In genomic region chr2:75429036-75429435, GRCh38 we compare ENCODE assay signal across 24 cellular contexts.
DNase-seq lines count a peak whose midpoint lies in the region; ATAC-seq and TF ChIP-seq lines count a peak whose summit lies in the region.
"Had no signal": no experiment of that assay in that cellular context is flagged by ENCODE, and none has a peak within 500 bp of the region (broad histone marks: within the 10 kb centered on the region; RNA-seq: fewer than 3 reads in every experiment).

No MANE protein-coding gene starts in this region.

- no peak overlapping the region for H3K4me3 Mint-ChIP-seq in CD4-positive, alpha-beta memory T cell
- H3K4me3 Mint-ChIP-seq: activated naive CD4-positive, alpha-beta T cell treated with anti-CD3 and anti-CD28 coated beads, Interleukin-2, amount 10 ng/mL, durations not matched to agents 7 days and 5 days; activated T-cell treated with anti-CD3 and anti-CD28 coated beads, Interleukin-2, amount 50 U/mL, for 24 hours; effector memory CD8-positive, alpha-beta T cell; nephron had no signal

- CTCF ChIA-PET in CD4-positive, alpha-beta memory T cell (lab: Charles Lee; ENCODE audit: partially characterized antibody): no interaction called here

- no peaks in the 10 kb centered on the region for H3K27me3 ChIP-seq in upper lobe of left lung
- no peaks in the 10 kb centered on the region for H3K27me3 ChIP-seq in CD4-positive, alpha-beta memory T cell (ENCODE audit: insufficient read depth, low read length)
- H3K27me3 ChIP-seq: BE2C, esophagus squamous epithelium, upper lobe of right lung had no signal

- no peak overlapping the region for H3K27ac ChIP-seq in upper lobe of left lung
- H3K27ac ChIP-seq in CD4-positive, alpha-beta memory T cell (ENCODE audit: low read depth, low read length): no peak overlapping the region
- H3K27ac ChIP-seq: 22Rv1, esophagus squamous epithelium, HL-60, upper lobe of right lung had no signal

- no peaks in the 10 kb centered on the region for H3K36me3 Mint-ChIP-seq in CD4-positive, alpha-beta memory T cell
- H3K36me3 Mint-ChIP-seq: activated naive CD4-positive, alpha-beta T cell treated with anti-CD3 and anti-CD28 coated beads, Interleukin-2, amount 10 ng/mL, durations not matched to agents 7 days and 5 days had no signal

- no peak for TF ChIP-seq EP300 in upper lobe of left lung (IDR thresholded peaks at IDR 0.05)

- peak; percentile 11 for DNase-seq in DMS 273 (lab: John Stamatoyannopoulos, UW; ENCODE audit: unreplicated experiment)
- DNase-seq in DMS 273 treated with DMSO at 0.1 percent for 48 hours (lab: John Stamatoyannopoulos, UW): no peak
- DNase-seq in cerebellar cortex (ENCODE audit: low spot score): peak; percentile 78
- DNase-seq in occipital lobe (lab: John Stamatoyannopoulos, UW): peak; percentile 26
- peak; percentile 2 to 28 for DNase-seq in upper lobe of left lung
- no peak for DNase-seq in NCI-H526 (lab: John Stamatoyannopoulos, UW)
- no peak for DNase-seq in CD4-positive, alpha-beta memory T cell
- no peak for DNase-seq in activated effector memory CD4-positive, alpha-beta T cell treated with Interleukin-2 at 50 U/mL for 16 hours
- DNase-seq: activated naive CD4-positive, alpha-beta T cell treated with anti-CD3 and anti-CD28 coated beads, Interleukin-2, amount 10 ng/mL, durations not matched to agents 7 days and 5 days; activated T-cell treated with anti-CD3 and anti-CD28 coated beads, Interleukin-2, amount 50 U/mL, for 24 hours; aorta; BE2C; Caco-2; cerebellar nuclear complex; effector memory CD8-positive, alpha-beta T cell; esophagus squamous epithelium; midbrain; NCI-H187 treated with DMSO at 0.1 percent for 48 hours; stimulated activated CD4-positive, alpha-beta T cell treated with anti-CD3 and anti-CD28 coated beads, Interleukin-2, amount 100 ng/mL, for 48 hours; stimulated activated naive CD8-positive, alpha-beta T cell treated with anti-CD3 and anti-CD28 coated beads, Interleukin-15, Interleukin-2, amounts not matched to agents 100 U/mL and 50 U/mL, for 24 hours; upper lobe of right lung had no signal

- WGBS in upper lobe of left lung, 2 donors: 61% methylated on average over 3 of the region's 3 CpGs

- POLR2A ChIA-PET in CD4-positive, alpha-beta memory T cell (lab: Charles Lee; ENCODE audit: partially characterized antibody): no interaction called here

- TF ChIP-seq POLR2A in upper lobe of left lung (IDR thresholded peaks at IDR 0.05): no peak

- no peaks in the 10 kb centered on the region for H3K4me1 Mint-ChIP-seq in CD4-positive, alpha-beta memory T cell
- H3K4me1 Mint-ChIP-seq: activated naive CD4-positive, alpha-beta T cell treated with anti-CD3 and anti-CD28 coated beads, Interleukin-2, amount 10 ng/mL, durations not matched to agents 7 days and 5 days had no signal

- TF ChIP-seq CTCF in upper lobe of left lung (IDR thresholded peaks at IDR 0.05): no peak

- no peak overlapping the region for H3K27ac Mint-ChIP-seq in CD4-positive, alpha-beta memory T cell
- H3K27ac Mint-ChIP-seq: activated naive CD4-positive, alpha-beta T cell treated with anti-CD3 and anti-CD28 coated beads, Interleukin-2, amount 10 ng/mL, durations not matched to agents 7 days and 5 days; activated T-cell treated with anti-CD3 and anti-CD28 coated beads, Interleukin-2, amount 50 U/mL, for 24 hours; effector memory CD8-positive, alpha-beta T cell; nephron had no signal

- peaks cover 14 to 16% of the 10 kb centered on the region in 2 donors for H3K27me3 Mint-ChIP-seq in CD4-positive, alpha-beta memory T cell

- intact Hi-C loops in CD4-positive, alpha-beta memory T cell (cut with micrococcal nuclease): no loop called here

- H3K9me3 ChIP-seq in upper lobe of left lung: no peaks in the 10 kb centered on the region
- H3K9me3 ChIP-seq in CD4-positive, alpha-beta memory T cell (ENCODE audit: control insufficient read depth in 1 of 2, low read length in 2 of 2): no peaks in the 10 kb centered on the region
- H3K9me3 ChIP-seq: BE2C, Caco-2, esophagus squamous epithelium, upper lobe of right lung had no signal

- H3K36me3 ChIP-seq in upper lobe of left lung: no peaks in the 10 kb centered on the region
- no peaks in the 10 kb centered on the region for H3K36me3 ChIP-seq in CD4-positive, alpha-beta memory T cell (ENCODE audit: insufficient read depth, low read length)
- H3K36me3 ChIP-seq: BE2C, esophagus squamous epithelium, upper lobe of right lung had no signal

- H3K4me3 ChIP-seq in upper lobe of left lung: no peak overlapping the region
- no peak overlapping the region for H3K4me3 ChIP-seq in CD4-positive, alpha-beta memory T cell (ENCODE audit: low read length in 2 of 2)
- H3K4me3 ChIP-seq: esophagus squamous epithelium, upper lobe of right lung had no signal

- no peak for ATAC-seq in upper lobe of left lung (ENCODE audit: low FRiP score in 2 of 2)
- ATAC-seq: effector memory CD8-positive, alpha-beta T cell; stimulated activated naive CD8-positive, alpha-beta T cell treated with anti-CD3 and anti-CD28 coated beads, Interleukin-15, Interleukin-2, amounts not matched to agents 100 U/mL and 50 U/mL, for 24 hours; upper lobe of right lung had no signal

- H3K9me3 Mint-ChIP-seq in CD4-positive, alpha-beta memory T cell: peaks cover 0 to 2% (median 0%) of the 10 kb centered on the region in 8 donors
- H3K9me3 Mint-ChIP-seq: activated naive CD4-positive, alpha-beta T cell treated with anti-CD3 and anti-CD28 coated beads, Interleukin-2, amount 10 ng/mL, durations not matched to agents 7 days and 5 days; activated T-cell treated with anti-CD3 and anti-CD28 coated beads, Interleukin-2, amount 50 U/mL, for 24 hours had no signal

- peaks cover 0 to 7% (median 0%) of the 10 kb centered on the region in 4 donors for H3K4me1 ChIP-seq in upper lobe of left lung
- no peaks in the 10 kb centered on the region for H3K4me1 ChIP-seq in CD4-positive, alpha-beta memory T cell (ENCODE audit: insufficient read depth, low read length)
- H3K4me1 ChIP-seq: BE2C, esophagus squamous epithelium, upper lobe of right lung had no signal

Comparison
In these comparisons a context has a peak if more than half of its experiments do, and no peak if none do; other contexts are left out.
1. DNase-seq: peak in DMS 273 (single experiment), cerebellar cortex (single experiment), occipital lobe (single experiment) and upper lobe of left lung (2 of 2); none in DMS 273 treated with DMSO at 0.1 percent for 48 hours (single experiment), NCI-H526 (0 of 2), CD4-positive, alpha-beta memory T cell (0 of 5) and activated effector memory CD4-positive, alpha-beta T cell treated with Interleukin-2 at 50 U/mL for 16 hours (single experiment).